Comparison of ENCODE assay signal across 10 cellular contexts in the genomic region with DNA sequence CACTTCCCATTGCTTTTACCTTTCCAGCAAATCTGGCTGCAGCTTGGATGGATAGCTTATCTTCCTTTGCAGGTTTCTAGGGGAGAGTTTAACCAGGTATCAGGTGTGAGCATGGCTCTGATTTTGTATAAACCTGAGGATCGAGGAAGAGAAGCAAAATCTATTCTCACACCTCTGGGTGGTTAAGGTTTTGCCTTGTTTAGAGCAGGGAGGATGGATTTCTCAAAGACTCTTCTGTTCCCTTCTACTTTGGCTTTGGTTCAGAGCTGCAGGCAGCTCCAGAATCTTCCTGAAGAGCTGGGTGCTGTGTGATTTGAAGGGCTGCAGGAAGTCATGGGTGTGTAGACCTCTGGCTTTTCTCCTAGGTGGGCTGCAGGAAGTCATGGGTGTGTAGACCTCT. TPM values are rescaled to one million over a fixed set of nuclear protein-coding genes. Genes with fewer than 3 reads are reported as not detected.
DNase-seq lines count a peak whose midpoint lies in the region; ATAC-seq and TF ChIP-seq lines count a peak whose summit lies in the region.
"Had no signal": no experiment of that assay in that cellular context is flagged by ENCODE, and none has a peak within 500 bp of the region (broad histone marks: within the 10 kb centered on the region; RNA-seq: fewer than 3 reads in every experiment).

No MANE protein-coding gene starts in this region.

- intact Hi-C loops in mammary epithelial cell (cut with micrococcal nuclease) (loop anchor here (5.0 kb wide), 1 partner anchor 122 kb away; no protein-coding TSS in a partner anchor), upper lobe of right lung (cut with DNase I) (no loop called here)

- DNase-seq in activated naive CD8-positive, alpha-beta T cell treated with anti-CD3 and anti-CD28 coated beads for 36 hours: no peak
- DNase-seq in mammary epithelial cell: no peak
- no peak for DNase-seq in upper lobe of right lung
- no peak for DNase-seq in GF-D8 (lab: John Stamatoyannopoulos, UW)
- DNase-seq in GM03348 (ENCODE audit: low spot score): no peak
- DNase-seq: activated CD8-positive, alpha-beta memory T cell treated with anti-CD3 and anti-CD28 coated beads, Interleukin-2, amount 50 U/mL, for 4 hours; NCI-H1694 had no signal

- peaks cover 5% of the 10 kb centered on the region for H3K4me1 Mint-ChIP-seq in activated naive CD8-positive, alpha-beta T cell (ENCODE audit: low read depth)
- H3K4me1 Mint-ChIP-seq in activated naive CD8-positive, alpha-beta T cell treated with anti-CD3 and anti-CD28 coated beads for 36 hours: peaks cover 12% of the 10 kb centered on the region

- in situ Hi-C loops in mammary epithelial cell (cut with MboI; ENCODE audit: low sequenced_read_pairs in 2 of 2): no loop called here

- no peak overlapping the region for H3K4me2 ChIP-seq in mammary epithelial cell (ENCODE audit: insufficient read depth, low read depth, low read length)

- dilution Hi-C loops in mammary epithelial cell (cut with HindIII; ENCODE audit: low sequenced_read_pairs): no loop called here

- H3K9me3 ChIP-seq in mammary epithelial cell (replicated peaks; ENCODE audit: insufficient read depth, low read length) (no peaks in the 10 kb centered on the region), mononuclear cell (ENCODE audit: low read depth, low read length) (no peaks in the 10 kb centered on the region), upper lobe of right lung (no peaks in the 10 kb centered on the region)

- H3K79me2 ChIP-seq in mammary epithelial cell (ENCODE audit: insufficient read depth, low read length): peaks cover 3% of the 10 kb centered on the region

- H3K36me3 ChIP-seq in mammary epithelial cell (ENCODE audit: insufficient read depth, low read length) (no peaks in the 10 kb centered on the region), upper lobe of right lung (peaks cover 25% of the 10 kb centered on the region)

- H3K9me3 Mint-ChIP-seq in activated naive CD8-positive, alpha-beta T cell (ENCODE audit: low read depth): no peaks in the 10 kb centered on the region
- H3K9me3 Mint-ChIP-seq in activated naive CD8-positive, alpha-beta T cell treated with anti-CD3 and anti-CD28 coated beads for 36 hours: no peaks in the 10 kb centered on the region

- TSS peak; percentile 17 for BruUV-seq in mammary epithelial cell (replicated peaks; lab: Mats Ljungman, UMichigan)

- 27% methylated on average over 1 of the region's 1 CpG for WGBS in mammary epithelial cell (ENCODE audit: low coverage, missing lambda C conversion rate)

- no peaks in the 10 kb centered on the region for H3K36me3 Mint-ChIP-seq in activated naive CD8-positive, alpha-beta T cell
- peaks cover 2% of the 10 kb centered on the region for H3K36me3 Mint-ChIP-seq in activated naive CD8-positive, alpha-beta T cell treated with anti-CD3 and anti-CD28 coated beads for 36 hours

- CTCF ChIA-PET in mammary epithelial cell (lab: Charles Lee; ENCODE audit: low non-redundant PET): interaction anchor here (0.6 kb wide), 1 partner anchor 909 kb away, joined by 3 read pairs; no protein-coding TSS in a partner anchor

- H3K27me3 ChIP-seq in mammary epithelial cell (ENCODE audit: insufficient read depth, low read length) (no peaks in the 10 kb centered on the region), mononuclear cell (ENCODE audit: insufficient read depth, low read length) (no peaks in the 10 kb centered on the region), upper lobe of right lung (no peaks in the 10 kb centered on the region)

- H3K27me3 Mint-ChIP-seq in activated naive CD8-positive, alpha-beta T cell: peaks cover 11% of the 10 kb centered on the region
- peaks cover 33% of the 10 kb centered on the region for H3K27me3 Mint-ChIP-seq in activated naive CD8-positive, alpha-beta T cell treated with anti-CD3 and anti-CD28 coated beads for 36 hours

- no peak overlapping the region for H3K27ac Mint-ChIP-seq in activated naive CD8-positive, alpha-beta T cell
- no peak overlapping the region for H3K27ac Mint-ChIP-seq in activated naive CD8-positive, alpha-beta T cell treated with anti-CD3 and anti-CD28 coated beads for 36 hours

- H3K4me3 Mint-ChIP-seq in activated naive CD8-positive, alpha-beta T cell: peak overlapping the region; percentile 83
- no peak overlapping the region for H3K4me3 Mint-ChIP-seq in activated naive CD8-positive, alpha-beta T cell treated with anti-CD3 and anti-CD28 coated beads for 36 hours

- no peak overlapping the region for H2AFZ ChIP-seq in mammary epithelial cell (ENCODE audit: low read depth, low read length)

- no peak for TF ChIP-seq CTCF in mammary epithelial cell (conservative IDR thresholded peaks at IDR 0.05 in 1 of 2, IDR thresholded peaks at IDR 0.05 in 1 of 2; ENCODE audit: extremely low read depth in 1 of 2, insufficient read depth in 1 of 2, low read depth in 1 of 2, low read length in 2 of 2)
- no peak for TF ChIP-seq CTCF in upper lobe of right lung (IDR thresholded peaks at IDR 0.05)

- H3K4me3 ChIP-seq in mammary epithelial cell (replicated peaks in 1 of 3; ENCODE audit: insufficient read depth in 1 of 3, low read depth in 2 of 3, low read length in 3 of 3) (no peak overlapping the region), mononuclear cell (ENCODE audit: low read length) (peak overlapping the region; percentile 7), upper lobe of right lung (peak overlapping the region; percentile 70)

- no peak overlapping the region for H3K27ac ChIP-seq in mammary epithelial cell (ENCODE audit: insufficient read depth, low read depth, low read length)
- peak overlapping the region; percentile 78 for H3K27ac ChIP-seq in upper lobe of right lung

- H3K4me1 ChIP-seq in mammary epithelial cell (ENCODE audit: insufficient read depth, low read length) (peaks cover 11% of the 10 kb centered on the region), mononuclear cell (ENCODE audit: insufficient read depth, low read length) (peaks cover 47% of the 10 kb centered on the region), upper lobe of right lung (peaks cover 43% of the 10 kb centered on the region)

- ATAC-seq in upper lobe of right lung (no peak), HG03045 (IDR thresholded peaks at IDR 0.05; ENCODE audit: unreplicated experiment) (no peak)

- H4K20me1 ChIP-seq in mammary epithelial cell (ENCODE audit: insufficient read depth, low read length): no peaks in the 10 kb centered on the region

- H3K9ac ChIP-seq in mammary epithelial cell (ENCODE audit: insufficient read depth, low read length): no peak overlapping the region

RNA-seq across cellular contexts. Expression of gene JDP2, which starts 1.7 kb away (rescaled TPM):
- 1 to 10 TPM; 2.1 TPM for total RNA-seq in activated naive CD8-positive, alpha-beta T cell treated with anti-CD3 and anti-CD28 coated beads for 36 hours
- total RNA-seq in mammary epithelial cell: 10 to 100 TPM; 13.8 to 39.7 TPM
- polyA plus RNA-seq in mammary epithelial cell: 9.5 TPM
- polyA minus RNA-seq in mammary epithelial cell: 7.1 TPM
- total RNA-seq in mononuclear cell: 55.6 TPM
- total RNA-seq in upper lobe of right lung: 58.0 TPM

Comparison
In these comparisons a context has a peak if more than half of its experiments do, and no peak if none do; other contexts are left out.
1. H3K4me3 ChIP-seq: peak in mononuclear cell (single experiment) and upper lobe of right lung (single experiment); none in mammary epithelial cell (0 of 3).
2. RNA of gene JDP2, which starts 1.7 kb away (total RNA-seq): 58.0 TPM in upper lobe of right lung (single experiment), 55.6 TPM in mononuclear cell (single experiment) and 13.8 to 39.7 TPM in mammary epithelial cell; 2.1 TPM in activated naive CD8-positive, alpha-beta T cell treated with anti-CD3 and anti-CD28 coated beads for 36 hours; every median in the first group is over 4 times any median in the second.